Comparison of ENCODE assay signal across 20 cellular contexts in genomic region chr13:96671073-96671472, GRCh38.
DNase-seq lines count a peak whose midpoint lies in the region; FAIRE-seq and TF ChIP-seq lines count a peak whose summit lies in the region.
"Had no signal": no experiment of that assay in that cellular context is flagged by ENCODE, and none has a peak within 500 bp of the region (broad histone marks: within the 10 kb centered on the region; RNA-seq: fewer than 3 reads in every experiment).

No MANE protein-coding gene starts in this region.

- H3K4me3 ChIP-seq in breast epithelium (no peak overlapping the region), tibial nerve (no peak overlapping the region), colonic mucosa (no peak overlapping the region)
- H3K4me3 ChIP-seq: PC-9, SJCRH30 had no signal

- no peak for TF ChIP-seq POLR2A in breast epithelium (IDR thresholded peaks at IDR 0.05)
- TF ChIP-seq POLR2A in tibial nerve (IDR thresholded peaks at IDR 0.05) = no peak

- no peaks in the 10 kb centered on the region for H3K27me3 Mint-ChIP-seq in MCF 10A (ENCODE audit: insufficient read depth, unreplicated experiment)
- H3K27me3 Mint-ChIP-seq: CD4-positive, alpha-beta T cell had no signal

- no peaks in the 10 kb centered on the region for H3K4me1 ChIP-seq in breast epithelium
- H3K4me1 ChIP-seq in tibial nerve = no peaks in the 10 kb centered on the region
- H3K4me1 ChIP-seq in colonic mucosa = no peaks in the 10 kb centered on the region
- H3K4me1 ChIP-seq: SJCRH30 had no signal

- no peaks in the 10 kb centered on the region for H3K36me3 ChIP-seq in breast epithelium
- H3K36me3 ChIP-seq in tibial nerve = no peaks in the 10 kb centered on the region
- H3K36me3 ChIP-seq in colonic mucosa = no peaks in the 10 kb centered on the region
- H3K36me3 ChIP-seq: SJCRH30 had no signal

- TF ChIP-seq CTCF in MCF 10A (IDR thresholded peaks at IDR 0.05; ENCODE audit: unreplicated experiment) = no peak
- TF ChIP-seq CTCF in breast epithelium (IDR thresholded peaks at IDR 0.05) = no peak
- TF ChIP-seq CTCF in tibial nerve (IDR thresholded peaks at IDR 0.05) = no peak
- no peak for TF ChIP-seq CTCF in colonic mucosa (IDR thresholded peaks at IDR 0.05)

- peaks cover 7% of the 10 kb centered on the region for H3K9me3 Mint-ChIP-seq in MCF 10A (ENCODE audit: unreplicated experiment)

- H3K4me3 Mint-ChIP-seq in MCF 10A (ENCODE audit: unreplicated experiment) = no peak overlapping the region
- H3K4me3 Mint-ChIP-seq: CD4-positive, alpha-beta T cell had no signal

- H3K9ac ChIP-seq in colonic mucosa (ENCODE audit: low read depth in 2 of 2, low read length in 2 of 2) = no peak overlapping the region

- DNase-seq in MCF 10A (ENCODE audit: unreplicated experiment) (no peak), breast epithelium (ENCODE audit: low spot score in 2 of 2) (no peak), NCI-H226 (peak; percentile 26), epithelial cell of prostate (ENCODE audit: low read depth, low spot score) (peak; percentile 12), urothelium cell line (ENCODE audit: low spot score) (peak; percentile 11), tibial nerve (ENCODE audit: low spot score in 2 of 2) (no peak), HTR-8/SVneo (ENCODE audit: insufficient read length, low spot score) (no peak), colonic mucosa (no peak)
- DNase-seq: Calu3; CD4-positive, alpha-beta T cell; H7; KBM-7; NCI-H1417; NCI-H187; NCI-H2107; NCI-H524; PC-9; SJCRH30 had no signal

- H3K27ac ChIP-seq in breast epithelium (no peak overlapping the region), epithelial cell of prostate (peak overlapping the region; percentile 99), tibial nerve (no peak overlapping the region), colonic mucosa (no peak overlapping the region)
- H3K27ac ChIP-seq: 22Rv1, PC-9, SJCRH30 had no signal

- BruUV-seq in MCF 10A (replicated peaks; lab: Mats Ljungman, UMichigan) = no TSS peak

- peak overlapping the region; percentile 22 for H3K27ac Mint-ChIP-seq in MCF 10A (ENCODE audit: low read depth, unreplicated experiment)
- H3K27ac Mint-ChIP-seq: CD4-positive, alpha-beta T cell had no signal

- TF ChIP-seq EP300 in tibial nerve (IDR thresholded peaks at IDR 0.05) = no peak

- intact Hi-C loops in MCF 10A (cut with micrococcal nuclease) (no loop called here), breast epithelium (cut with DNase I; ENCODE audit: low total_unique reads) (no loop called here), colonic mucosa (cut with DNase I) (no loop called here)

- FAIRE-seq in urothelium cell line (lab: Jason Lieb, UNC) (no peak), HTR-8/SVneo (lab: Jason Lieb, UNC) (no peak)
- FAIRE-seq: HepG2 had no signal

- H3K36me3 Mint-ChIP-seq in MCF 10A (ENCODE audit: insufficient read depth, unreplicated experiment) = no peaks in the 10 kb centered on the region

- H3K27me3 ChIP-seq in breast epithelium = no peaks in the 10 kb centered on the region
- H3K27me3 ChIP-seq in tibial nerve = no peaks in the 10 kb centered on the region
- no peaks in the 10 kb centered on the region for H3K27me3 ChIP-seq in colonic mucosa
- H3K27me3 ChIP-seq: SJCRH30 had no signal

- CTCF ChIA-PET in MCF 10A (lab: Yijun Ruan, JAX) = no interaction called here

- H3K9me3 ChIP-seq in breast epithelium (no peaks in the 10 kb centered on the region), tibial nerve (no peaks in the 10 kb centered on the region), colonic mucosa (no peaks in the 10 kb centered on the region)
- H3K9me3 ChIP-seq: SJCRH30 had no signal

- POLR2A ChIA-PET in MCF 10A (lab: Yijun Ruan, JAX) = no interaction called here

- H3K4me1 Mint-ChIP-seq in MCF 10A (ENCODE audit: insufficient read depth, unreplicated experiment) = peaks cover 30% of the 10 kb centered on the region

Comparison
In these comparisons a context has a peak if more than half of its experiments do, and no peak if none do; other contexts are left out.
1. DNase-seq: peak in NCI-H226 (single experiment), epithelial cell of prostate (single experiment) and urothelium cell line (single experiment); none in MCF 10A (single experiment), breast epithelium (0 of 2), tibial nerve (0 of 2), HTR-8/SVneo (single experiment) and colonic mucosa (single experiment).